ENCODE assay signal across 8 cellular contexts in the genomic region with DNA sequence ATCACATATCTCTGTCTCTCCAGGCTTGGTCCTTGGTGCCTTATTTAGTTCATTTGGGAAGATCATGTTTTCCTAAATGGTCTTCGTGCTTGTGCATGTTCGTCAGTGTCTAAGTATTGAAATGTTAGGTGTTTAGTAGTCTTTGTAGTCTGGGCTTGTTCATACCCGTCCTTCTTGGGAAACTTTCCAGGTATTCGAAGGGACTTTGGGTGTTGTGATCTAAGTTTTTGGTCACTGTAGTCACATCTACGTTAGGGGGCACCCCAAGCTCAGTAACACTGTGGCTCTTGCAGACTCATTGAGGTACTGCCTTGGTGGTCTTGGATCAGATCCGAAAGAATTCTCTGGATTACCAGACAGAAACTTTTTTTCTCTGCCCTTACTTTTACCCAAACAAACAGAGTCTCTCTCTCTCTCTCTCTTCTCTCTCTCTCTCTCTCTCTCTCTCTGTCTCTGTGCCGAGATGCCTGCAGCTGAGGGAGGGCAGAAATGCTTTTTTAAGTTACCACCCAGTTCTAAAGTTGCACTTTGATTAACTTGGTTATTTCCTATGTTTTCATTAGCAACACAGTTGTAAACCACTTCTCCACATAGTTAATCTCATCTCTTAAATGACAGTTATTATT.
DNase-seq lines count a peak whose midpoint lies in the region; ATAC-seq and TF ChIP-seq lines count a peak whose summit lies in the region.

No MANE protein-coding gene starts in this region.

- DNase-seq in NK-92 treated with Interleukin-12 subunit alpha and Interleukin-12 subunit beta, amount 100 ng/mL, for 24 hours (lab: John Stamatoyannopoulos, UW) = peak; percentile 6
- DNase-seq in NK-92 (lab: John Stamatoyannopoulos, UW; ENCODE audit: unreplicated experiment) = no peak
- DNase-seq in MV-4-11 (lab: John Stamatoyannopoulos, UW) = peak; percentile 15
- DNase-seq in chondrocyte (ENCODE audit: low spot score) = no peak
- DNase-seq in NCI-H2107 treated with DMSO at 0.1 percent for 48 hours (lab: John Stamatoyannopoulos, UW; ENCODE audit: unreplicated experiment) = no peak

- TF ChIP-seq CTCF in chondrocyte (IDR thresholded peaks at IDR 0.05) (peak; percentile 68), nephron (IDR thresholded peaks at IDR 0.05; ENCODE audit: unreplicated experiment in 3 of 3) (peak in 2 of 3 experiments; percentile 40)

- peaks cover 6% of the 10 kb centered on the region for H3K4me1 Mint-ChIP-seq in chondrocyte (ENCODE audit: low read depth)
- peaks cover 15% of the 10 kb centered on the region for H3K4me1 Mint-ChIP-seq in nephron
- no peaks in the 10 kb centered on the region for H3K4me1 Mint-ChIP-seq in stimulated activated memory B cell treated with anti-CD40 and anti-IgM and Interleukin-4, amounts not matched to agents 10 μg/mL and 1 μg/mL and 100 μg/mL, for 72 hours

- ATAC-seq in HG03520 (IDR thresholded peaks at IDR 0.05; ENCODE audit: unreplicated experiment) = no peak
- no peak for ATAC-seq in stimulated activated memory B cell treated with anti-CD40 and anti-IgM and Interleukin-4, amounts not matched to agents 10 μg/mL and 1 μg/mL and 100 μg/mL, for 72 hours

- H3K27me3 Mint-ChIP-seq in chondrocyte (ENCODE audit: low read depth) (no peaks in the 10 kb centered on the region), nephron (ENCODE audit: low read depth) (no peaks in the 10 kb centered on the region)
- no peaks in the 10 kb centered on the region for H3K27me3 Mint-ChIP-seq in stimulated activated memory B cell treated with anti-CD40 and anti-IgM and Interleukin-4, amounts not matched to agents 10 μg/mL and 1 μg/mL and 100 μg/mL, for 72 hours

- H3K36me3 Mint-ChIP-seq in chondrocyte (ENCODE audit: low read depth) = peaks cover 2% of the 10 kb centered on the region
- no peaks in the 10 kb centered on the region for H3K36me3 Mint-ChIP-seq in nephron (ENCODE audit: low read depth)
- H3K36me3 Mint-ChIP-seq in stimulated activated memory B cell treated with anti-CD40 and anti-IgM and Interleukin-4, amounts not matched to agents 10 μg/mL and 1 μg/mL and 100 μg/mL, for 72 hours = no peaks in the 10 kb centered on the region

- H3K9me3 Mint-ChIP-seq in chondrocyte (ENCODE audit: low read depth) (peaks cover 24% of the 10 kb centered on the region), nephron (peaks cover 16% of the 10 kb centered on the region)
- no peaks in the 10 kb centered on the region for H3K9me3 Mint-ChIP-seq in stimulated activated memory B cell treated with anti-CD40 and anti-IgM and Interleukin-4, amounts not matched to agents 10 μg/mL and 1 μg/mL and 100 μg/mL, for 72 hours

- H3K4me3 Mint-ChIP-seq in chondrocyte (ENCODE audit: unreplicated experiment) = no peak overlapping the region
- H3K4me3 Mint-ChIP-seq in nephron = no peak overlapping the region
- H3K4me3 Mint-ChIP-seq in stimulated activated memory B cell treated with anti-CD40 and anti-IgM and Interleukin-4, amounts not matched to agents 10 μg/mL and 1 μg/mL and 100 μg/mL, for 72 hours = no peak overlapping the region

- no peak overlapping the region for H3K27ac Mint-ChIP-seq in chondrocyte (ENCODE audit: unreplicated experiment)
- H3K27ac Mint-ChIP-seq in nephron = peak overlapping the region in 2 of 3 experiments; percentile 54 to 59
- no peak overlapping the region for H3K27ac Mint-ChIP-seq in stimulated activated memory B cell treated with anti-CD40 and anti-IgM and Interleukin-4, amounts not matched to agents 10 μg/mL and 1 μg/mL and 100 μg/mL, for 72 hours

Comparison
In these comparisons a context has a peak if more than half of its experiments do, and no peak if none do; other contexts are left out.
1. DNase-seq: peak in NK-92 treated with Interleukin-12 subunit alpha and Interleukin-12 subunit beta, amount 100 ng/mL, for 24 hours (single experiment) and MV-4-11 (single experiment); none in NK-92 (single experiment), chondrocyte (single experiment) and NCI-H2107 treated with DMSO at 0.1 percent for 48 hours (single experiment).
2. H3K27ac Mint-ChIP-seq: peak in nephron (2 of 3); none in chondrocyte (single experiment) and stimulated activated memory B cell treated with anti-CD40 and anti-IgM and Interleukin-4, amounts not matched to agents 10 μg/mL and 1 μg/mL and 100 μg/mL, for 72 hours (single experiment).